8 cellular contexts compared by ENCODE assay signal in the genomic region with DNA sequence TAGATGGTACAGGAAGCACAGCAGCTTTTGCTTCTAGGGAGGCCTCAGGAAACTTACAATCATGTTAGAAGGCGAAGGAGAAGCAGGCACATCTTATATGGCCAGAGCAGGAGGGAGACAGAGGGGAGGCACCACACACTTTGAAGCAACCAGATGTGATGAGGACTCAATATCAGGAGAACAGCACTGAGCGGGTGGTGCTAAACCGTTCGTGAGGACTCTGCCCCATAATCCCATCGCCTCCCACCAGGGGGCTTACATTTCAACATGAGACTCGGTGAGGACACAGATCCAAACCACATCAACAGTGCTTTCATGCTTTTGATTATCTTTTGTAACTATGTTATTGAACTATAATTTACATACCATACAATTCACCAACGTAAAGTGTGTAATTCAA.
DNase-seq lines count a peak whose midpoint lies in the region; TF ChIP-seq lines count a peak whose summit lies in the region.

No MANE protein-coding gene starts in this region.

- peak; percentile 7 for DNase-seq in NCI-H1694 (lab: John Stamatoyannopoulos, UW)
- no peak for DNase-seq in NCI-H1694 treated with DMSO at 0.1 percent for 48 hours (lab: John Stamatoyannopoulos, UW)
- peak; percentile 30 for DNase-seq in fibroblast of mammary gland (ENCODE audit: low read depth)
- peak; percentile 15 for DNase-seq in stimulated activated CD8-positive, alpha-beta memory T cell treated with anti-CD3 and anti-CD28 coated beads, Interleukin-7, amount 100 ng/mL, for 24 hours (ENCODE audit: low read depth)
- DNase-seq in SKM-1 treated with dmso at 0.1 percent for 144 hours (lab: John Stamatoyannopoulos, UW; ENCODE audit: unreplicated experiment), result no peak
- no peak for DNase-seq in HEK293T (ENCODE audit: extremely low spot score)
- DNase-seq in germinal center (ENCODE audit: low spot score), result no peak

- H3K4me3 ChIP-seq in WI38 (ENCODE audit: low read depth, low read length), result no peak overlapping the region
- no peak overlapping the region for H3K4me3 ChIP-seq in fibroblast of mammary gland (ENCODE audit: control insufficient read depth, low read depth, low read length)

- POLR2A ChIA-PET in HEK293T (lab: Yijun Ruan, JAX), result no interaction called here

- TF ChIP-seq CTCF in WI38 (IDR thresholded peaks at IDR 0.05; ENCODE audit: low read depth, low read length) (peak; percentile 39), fibroblast of mammary gland (conservative IDR thresholded peaks at IDR 0.05; ENCODE audit: control insufficient read depth, insufficient read depth, low read depth, low read length) (peak; percentile 41)

- CTCF ChIA-PET in HEK293T (lab: Yijun Ruan, JAX), result interaction anchor here (0.6 kb wide), 2 partner anchors 36 to 399 kb away, joined by 3 read pairs; no protein-coding TSS in a partner anchor

TF ChIP-seq in HEK293T, 16 proteins besides CTCF, POLR2A, EP300 and RAD21:
- TF ChIP-seq FOXK2 (IDR thresholded peaks at IDR 0.05) (no peak), ELF4 (IDR thresholded peaks at IDR 0.05) (no peak), BHLHE40 (IDR thresholded peaks at IDR 0.05; ENCODE audit: borderline replicate concordance) (no peak), CTBP1 (IDR thresholded peaks at IDR 0.05; ENCODE audit: borderline replicate concordance) (no peak), L3MBTL2 (conservative IDR thresholded peaks at IDR 0.05) (no peak), LEF1 (IDR thresholded peaks at IDR 0.05; ENCODE audit: borderline replicate concordance) (no peak), FOXM1 (IDR thresholded peaks at IDR 0.05; ENCODE audit: borderline replicate concordance) (no peak)

Comparison
In these comparisons a context has a peak if more than half of its experiments do, and no peak if none do; other contexts are left out.
1. DNase-seq: peak in NCI-H1694 (single experiment), fibroblast of mammary gland (single experiment) and stimulated activated CD8-positive, alpha-beta memory T cell treated with anti-CD3 and anti-CD28 coated beads, Interleukin-7, amount 100 ng/mL, for 24 hours (single experiment); none in NCI-H1694 treated with DMSO at 0.1 percent for 48 hours (single experiment), SKM-1 treated with dmso at 0.1 percent for 144 hours (single experiment), HEK293T (single experiment) and germinal center (single experiment).